In genomic region chr19:13938361-13939027, GRCh38 we compare ENCODE assay signal across 11 cellular contexts. TPM values are rescaled to one million over a fixed set of nuclear protein-coding genes. Genes with fewer than 3 reads are reported as not detected.
A peak's percentile ranks its signal among the peaks of the same experiment; 100 is the strongest.
DNase-seq lines count a peak whose midpoint lies in the region; ATAC-seq and TF ChIP-seq lines count a peak whose summit lies in the region.
"Had no signal": no experiment of that assay in that cellular context is flagged by ENCODE, and none has a peak within 500 bp of the region (broad histone marks: within the 10 kb centered on the region; RNA-seq: fewer than 3 reads in every experiment).

A gene with protein sequence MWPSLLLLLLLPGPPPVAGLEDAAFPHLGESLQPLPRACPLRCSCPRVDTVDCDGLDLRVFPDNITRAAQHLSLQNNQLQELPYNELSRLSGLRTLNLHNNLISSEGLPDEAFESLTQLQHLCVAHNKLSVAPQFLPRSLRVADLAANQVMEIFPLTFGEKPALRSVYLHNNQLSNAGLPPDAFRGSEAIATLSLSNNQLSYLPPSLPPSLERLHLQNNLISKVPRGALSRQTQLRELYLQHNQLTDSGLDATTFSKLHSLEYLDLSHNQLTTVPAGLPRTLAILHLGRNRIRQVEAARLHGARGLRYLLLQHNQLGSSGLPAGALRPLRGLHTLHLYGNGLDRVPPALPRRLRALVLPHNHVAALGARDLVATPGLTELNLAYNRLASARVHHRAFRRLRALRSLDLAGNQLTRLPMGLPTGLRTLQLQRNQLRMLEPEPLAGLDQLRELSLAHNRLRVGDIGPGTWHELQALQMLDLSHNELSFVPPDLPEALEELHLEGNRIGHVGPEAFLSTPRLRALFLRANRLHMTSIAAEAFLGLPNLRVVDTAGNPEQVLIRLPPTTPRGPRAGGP (minus strand): TSS chr19:13938417. CDS start chr19:13938181, 236 bp downstream.

- no peak for ATAC-seq in GM19452 (IDR thresholded peaks at IDR 0.05; ENCODE audit: unreplicated experiment)

- no peaks in the 10 kb centered on the region for H4K20me1 ChIP-seq in fibroblast of lung (ENCODE audit: control insufficient read depth, extremely low read depth, insufficient read depth, low read length)

- peaks cover 35% of the 10 kb centered on the region for H3K4me1 Mint-ChIP-seq in nephron progenitor cell

- no peaks in the 10 kb centered on the region for H3K9me3 Mint-ChIP-seq in nephron progenitor cell
- H3K9me3 Mint-ChIP-seq: naive B cell had no signal

- H3K9ac ChIP-seq in fibroblast of lung (ENCODE audit: insufficient read depth, low read length), result peak within 1 kb of the TSS; percentile 16

- H3K79me2 ChIP-seq in fibroblast of lung (ENCODE audit: control insufficient read depth, insufficient read depth, low read length), result no peaks in the 10 kb centered on the region

- no peaks in the 10 kb centered on the region for H3K36me3 Mint-ChIP-seq in nephron progenitor cell (ENCODE audit: low read depth)
- H3K36me3 Mint-ChIP-seq: naive B cell had no signal

- peak within 1 kb of the TSS; percentile 28 for H3K4me2 ChIP-seq in fibroblast of lung (ENCODE audit: extremely low read depth, insufficient read depth, low read length)

- H3K36me3 ChIP-seq in fibroblast of lung (ENCODE audit: control insufficient read depth, insufficient read depth, low read length) (no peaks in the 10 kb centered on the region), prostate gland (no peaks in the 10 kb centered on the region), spleen (no peaks in the 10 kb centered on the region)

- TF ChIP-seq POLR2A in prostate gland (IDR thresholded peaks at IDR 0.05) (no peak), spleen (IDR thresholded peaks at IDR 0.05) (no peak)

- intact Hi-C loops in prostate gland (cut with DNase I), result no loop called here
- intact Hi-C loops in spleen (cut with DNase I; ENCODE audit: low total_unique reads), result no loop called here

- H3K4me1 ChIP-seq in fibroblast of lung (ENCODE audit: control insufficient read depth, extremely low read depth, insufficient read depth, low read length) (peaks cover 6% of the 10 kb centered on the region), prostate gland (replicated peaks) (no peaks in the 10 kb centered on the region), spleen (peaks cover 0 to 16% (median 4%) of the 10 kb centered on the region in 6 donors)

- H3K27me3 ChIP-seq in fibroblast of lung (ENCODE audit: control insufficient read depth, insufficient read depth, low read length), result no peaks in the 10 kb centered on the region
- no peaks in the 10 kb centered on the region for H3K27me3 ChIP-seq in prostate gland (replicated peaks; ENCODE audit: insufficient read depth)
- peaks cover 0 to 36% (median 13%) of the 10 kb centered on the region in 7 donors for H3K27me3 ChIP-seq in spleen (replicated peaks in 1 of 7)

- H2AFZ ChIP-seq in fibroblast of lung (ENCODE audit: low read length), result peak within 1 kb of the TSS; percentile 21

- H3K27ac ChIP-seq in RWPE1 (peak within 1 kb of the TSS; percentile 81), fibroblast of lung (ENCODE audit: insufficient read depth, low read length) (no peak within 1 kb of the TSS), prostate gland (no peak within 1 kb of the TSS), spleen (no peak within 1 kb of the TSS)

- H3K27me3 Mint-ChIP-seq in nephron progenitor cell (ENCODE audit: low read depth, poor library complexity), result peaks cover 34% of the 10 kb centered on the region

- H3K27ac Mint-ChIP-seq in nephron progenitor cell, result peak within 1 kb of the TSS; percentile 26
- H3K27ac Mint-ChIP-seq: naive B cell had no signal

- CTCF ChIA-PET in RWPE1 (lab: Yijun Ruan, JAX), result interaction anchor here (0.7 kb wide), 1 partner anchor 24 kb away, joined by 5 read pairs; no protein-coding TSS in a partner anchor

- 14% methylated on average over 20 of the region's 20 CpGs for WGBS in prostate gland
- WGBS in spleen, 5 donors, result 13 to 23% (median 14%) methylated on average over 15 to 20 of the region's 20 CpGs

- peak within 1 kb of the TSS; percentile 20 to 65 (median 32) for H3K4me3 ChIP-seq in fibroblast of lung (replicated peaks in 1 of 4; ENCODE audit: control extremely low read depth in 1 of 4, insufficient read depth in 1 of 4, low read depth in 3 of 4, low read length in 4 of 4)
- H3K4me3 ChIP-seq in prostate gland, result peak within 1 kb of the TSS in 1 of 2 donors; percentile 9
- peak within 1 kb of the TSS in 1 of 8 donors; percentile 39 for H3K4me3 ChIP-seq in spleen

- H3K4me3 Mint-ChIP-seq in nephron progenitor cell, result peak within 1 kb of the TSS; percentile 65
- H3K4me3 Mint-ChIP-seq: naive B cell had no signal

- peak; percentile 71 for DNase-seq in AG09319 (ENCODE audit: extremely low read depth, low read depth)
- no peak for DNase-seq in RWPE1 (ENCODE audit: low spot score)
- peak; percentile 74 to 87 for DNase-seq in fibroblast of lung (ENCODE audit: low read depth in 2 of 2)
- DNase-seq in nephron progenitor cell, result no peak
- no peak for DNase-seq in prostate gland (ENCODE audit: low spot score)
- DNase-seq in spleen, result no peak
- DNase-seq in ureter (ENCODE audit: low spot score), result no peak
- DNase-seq: activated gamma-delta T cell treated with Interleukin-2 at 50 U/mL for 16 hours, naive B cell, NCI-H82 had no signal

- TF ChIP-seq CTCF in AG09319 (IDR thresholded peaks at IDR 0.05; ENCODE audit: low read depth, low read length) (no peak), RWPE1 (conservative IDR thresholded peaks at IDR 0.05; ENCODE audit: low read depth) (no peak), fibroblast of lung (conservative IDR thresholded peaks at IDR 0.05 in 1 of 2, IDR thresholded peaks at IDR 0.05 in 1 of 2; ENCODE audit: low read depth in 1 of 2, low read length in 2 of 2) (no peak), nephron progenitor cell (IDR thresholded peaks at IDR 0.05) (no peak), prostate gland (IDR thresholded peaks at IDR 0.05) (no peak), spleen (IDR thresholded peaks at IDR 0.05 in 8 of 11, conservative IDR thresholded peaks at IDR 0.05 in 3 of 11) (no peak)

- POLR2A ChIA-PET in RWPE1 (lab: Yijun Ruan, JAX; ENCODE audit: low non-redundant PET), result no interaction called here

- H3K9me3 ChIP-seq in fibroblast of lung (ENCODE audit: control insufficient read depth, insufficient read depth, low read depth, low read length), result no peaks in the 10 kb centered on the region
- H3K9me3 ChIP-seq in prostate gland, result no peaks in the 10 kb centered on the region
- H3K9me3 ChIP-seq in spleen, result peaks cover 0 to 4% (median 0%) of the 10 kb centered on the region in 8 donors

RNA-seq across cellular contexts. Expression of the gene that starts here (rescaled TPM):
- 1.0 and 2.1 TPM in 2 replicates for total RNA-seq in fibroblast of lung
- polyA plus RNA-seq in fibroblast of lung, result 3.5 and 6.9 TPM in 2 replicates
- 6.4 and 13.3 TPM in 2 replicates for polyA plus RNA-seq in fibroblast of lung (2012)
- polyA minus RNA-seq in fibroblast of lung (ENCODE audit: low replicate concordance), result 1.3 and 10.2 TPM in 2 replicates
- total RNA-seq in prostate gland, result 1 to 10 TPM in 1 of 2 donors, under 1 TPM in 1; 0.50 to 9.1 TPM
- 1 to 10 TPM in 2 of 7 donors, under 1 TPM in 4, not detected in 1; 0.19 to 3.0 (median 0.79) TPM for total RNA-seq in spleen
- polyA plus RNA-seq in spleen, result under 1 TPM; 0.20 to 0.54 (median 0.41) TPM
- total RNA-seq in ureter, result 7.9 TPM

Comparison
In these comparisons a context has a peak if more than half of its experiments do, and no peak if none do; other contexts are left out.
1. DNase-seq: peak in AG09319 (single experiment) and fibroblast of lung (2 of 2); none in RWPE1 (single experiment), nephron progenitor cell (single experiment), prostate gland (single experiment), spleen (single experiment) and ureter (single experiment).